1 cellular context compared by ENCODE assay signal in genomic region chr3:121545564-121546455, GRCh38.
TF ChIP-seq lines count a peak whose summit lies in the region.

Gene POLQ, minus strand, starts transcription at chr3:121545988. Its CDS starts 111 bp downstream, at chr3:121545877.

TF ChIP-seq in HepG2, 621 proteins besides CTCF, POLR2A, EP300 and RAD21 (continued from another document and continues in another):
- peak; percentile 59; the same call in 1 of the 2 replicates for TF ChIP-seq ZBTB10 (CRISPR knock-in tag; IDR thresholded peaks at IDR 0.05; ENCODE audit: borderline replicate concordance)
- TF ChIP-seq THAP9 (CRISPR knock-in tag; IDR thresholded peaks at IDR 0.05; ENCODE audit: borderline replicate concordance), result peak; percentile 69; the same call in 1 of the 2 replicates
- TF ChIP-seq ZNF766 (CRISPR knock-in tag; IDR thresholded peaks at IDR 0.05; ENCODE audit: borderline replicate concordance), result 0 out of 2 replicates have a peak, but pooled peaks have one; percentile 56
- TF ChIP-seq FOXA3 (CRISPR knock-in tag; IDR thresholded peaks at IDR 0.05), result peak; percentile 47; the same call in 1 of the 2 replicates
- peak; percentile 65 for TF ChIP-seq MYC (CRISPR knock-in tag; IDR thresholded peaks at IDR 0.05; ENCODE audit: borderline replicate concordance)
- no peak for TF ChIP-seq SIX4 (CRISPR knock-in tag; IDR thresholded peaks at IDR 0.05)
- TF ChIP-seq SMAD3 (CRISPR knock-in tag; IDR thresholded peaks at IDR 0.05), result peak; percentile 50; the same call in 1 of the 2 replicates
- no peak for TF ChIP-seq ZNF180 (CRISPR knock-in tag; IDR thresholded peaks at IDR 0.05; ENCODE audit: borderline replicate concordance, low read depth)
- 0 out of 2 replicates have a peak, but pooled peaks have one; percentile 34 for TF ChIP-seq PPARG (CRISPR knock-in tag; conservative IDR thresholded peaks at IDR 0.05)
- TF ChIP-seq TSC22D2 (CRISPR knock-in tag; IDR thresholded peaks at IDR 0.05; ENCODE audit: borderline replicate concordance), result 0 out of 2 replicates have a peak, but pooled peaks have one; percentile 12
- peak; percentile 28; the same call in 1 of the 2 replicates for TF ChIP-seq HCFC1 (IDR thresholded peaks at IDR 0.05; ENCODE audit: low read depth, low read length)
- 0 out of 2 replicates have a peak, but pooled peaks have one; percentile 87 for TF ChIP-seq FOXO4 (CRISPR knock-in tag; conservative IDR thresholded peaks at IDR 0.05)
- peak; percentile 87 for TF ChIP-seq TFAP4 (IDR thresholded peaks at IDR 0.05; ENCODE audit: borderline replicate concordance, low read depth)
- peak; percentile 51; the same call in 1 of the 2 replicates for TF ChIP-seq MED1 (CRISPR knock-in tag; IDR thresholded peaks at IDR 0.05)
- no peak for TF ChIP-seq ZNF282 (IDR thresholded peaks at IDR 0.05; ENCODE audit: partially characterized antibody)
- TF ChIP-seq SRY (CRISPR knock-in tag; IDR thresholded peaks at IDR 0.05), result 0 out of 2 replicates have a peak, but pooled peaks have one; percentile 17
- peak; percentile 21; the same call in 1 of the 2 replicates for TF ChIP-seq KDM5B (CRISPR knock-in tag; IDR thresholded peaks at IDR 0.05; ENCODE audit: borderline replicate concordance)
- TF ChIP-seq ZBTB2 (CRISPR knock-in tag; IDR thresholded peaks at IDR 0.05; ENCODE audit: low read depth), result no peak
- 0 out of 2 replicates have a peak, but pooled peaks have one; percentile 49 for TF ChIP-seq TFE3 (CRISPR knock-in tag; IDR thresholded peaks at IDR 0.05)
- TF ChIP-seq ZSCAN20 (CRISPR knock-in tag; IDR thresholded peaks at IDR 0.05; ENCODE audit: borderline replicate concordance), result peak; percentile 85; the same call in 1 of the 2 replicates
- peak; percentile 26; the same call in 1 of the 2 replicates for TF ChIP-seq ZBTB40 (IDR thresholded peaks at IDR 0.05)
- 0 out of 2 replicates have a peak, but pooled peaks have one; percentile 29 for TF ChIP-seq ZBTB40 (CRISPR knock-in tag; IDR thresholded peaks at IDR 0.05)
- TF ChIP-seq ZNF10 (CRISPR knock-in tag; IDR thresholded peaks at IDR 0.05; ENCODE audit: borderline replicate concordance, low read depth), result no peak
- TF ChIP-seq ZNF354B (CRISPR knock-in tag; IDR thresholded peaks at IDR 0.05), result no peak
- peak; percentile 48 for TF ChIP-seq PHF5A (CRISPR knock-in tag; IDR thresholded peaks at IDR 0.05; ENCODE audit: low read depth, unreplicated experiment)
- peak; percentile 32; the same call in 1 of the 2 replicates for TF ChIP-seq PHF21A (CRISPR knock-in tag; IDR thresholded peaks at IDR 0.05)
- 0 out of 2 replicates have a peak, but pooled peaks have one; percentile 52 for TF ChIP-seq ZFAT (CRISPR knock-in tag; conservative IDR thresholded peaks at IDR 0.05)
- no peak for TF ChIP-seq HMG20A (CRISPR knock-in tag; IDR thresholded peaks at IDR 0.05; ENCODE audit: borderline replicate concordance)
- no peak for TF ChIP-seq ZNF713 (CRISPR knock-in tag; IDR thresholded peaks at IDR 0.05)
- TF ChIP-seq FUBP1 (CRISPR knock-in tag; IDR thresholded peaks at IDR 0.05; ENCODE audit: borderline replicate concordance), result no peak
- no peak for TF ChIP-seq ZNF749 (CRISPR knock-in tag; IDR thresholded peaks at IDR 0.05; ENCODE audit: borderline replicate concordance)
- no peak; the same call in 1 of the 2 replicates for TF ChIP-seq RFXANK (CRISPR knock-in tag; IDR thresholded peaks at IDR 0.05)
- peak; percentile 29; the same call in 1 of the 2 replicates for TF ChIP-seq RXRA (CRISPR knock-in tag; IDR thresholded peaks at IDR 0.05)
